25 cellular contexts compared by ENCODE assay signal in the genomic region with DNA sequence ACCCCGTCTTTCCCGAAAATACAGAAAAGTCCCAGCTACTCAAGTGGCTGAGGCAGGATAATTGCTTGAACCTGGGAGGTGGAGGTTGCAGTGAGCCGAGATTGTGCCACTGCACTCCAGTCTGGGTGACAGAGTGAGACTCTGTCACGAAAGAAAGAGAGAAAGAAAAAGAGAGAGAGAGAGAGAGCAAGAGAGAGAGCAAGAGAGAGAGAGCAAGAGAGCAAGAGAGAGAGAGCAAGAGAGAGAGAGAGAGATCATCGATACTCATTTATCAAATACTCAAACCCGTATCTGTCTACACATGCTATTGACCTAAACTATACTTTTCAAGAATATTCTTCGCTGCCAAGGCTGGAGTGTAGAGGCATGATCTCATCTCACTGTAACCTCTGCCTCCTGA. TPM values are rescaled to one million over a fixed set of nuclear protein-coding genes. Genes with fewer than 3 reads are reported as not detected.
DNase-seq lines count a peak whose midpoint lies in the region; ATAC-seq, FAIRE-seq and TF ChIP-seq lines count a peak whose summit lies in the region.
"Had no signal": no experiment of that assay in that cellular context is flagged by ENCODE, and none has a peak within 500 bp of the region (broad histone marks: within the 10 kb centered on the region; RNA-seq: fewer than 3 reads in every experiment).

No MANE protein-coding gene starts in this region.

- RAD21 ChIA-PET in GM12878 (lab: Charles Lee; ENCODE audit: unreplicated experiment), result no interaction called here

- no peak overlapping the region for H3K4me2 ChIP-seq in GM12878 (ENCODE audit: control insufficient read depth, insufficient read depth)
- no peak overlapping the region for H3K4me2 ChIP-seq in OCI-LY7 (ENCODE audit: low read length)
- H3K4me2 ChIP-seq: BLaER1 had no signal

- in situ Hi-C loops in GM12878 (cut with MboI), result no loop called here

- H3K9me3 ChIP-seq in GM12878 (replicated peaks; ENCODE audit: control insufficient read depth, insufficient read depth, low read length) (no peaks in the 10 kb centered on the region), OCI-LY7 (ENCODE audit: low read length) (no peaks in the 10 kb centered on the region)
- H3K9me3 ChIP-seq: BLaER1 had no signal

- ATAC-seq in GM12878 (no peak), HG02884 (IDR thresholded peaks at IDR 0.05; ENCODE audit: unreplicated experiment) (no peak)
- ATAC-seq: CD8-positive, alpha-beta T cell; HCT116 had no signal

- H3K4me3 Mint-ChIP-seq in T-helper 1 cell treated with Interleukin-12 subunit alpha and Interleukin-12 subunit beta and Interleukin-4 antibody, amounts not matched to agents 30 μg/mL and 1 μg/mL, for 36 hours, result no peak overlapping the region
- no peak overlapping the region for H3K4me3 Mint-ChIP-seq in neural crest cell
- H3K4me3 Mint-ChIP-seq: B cell; CD4-positive, CD25-positive, alpha-beta regulatory T cell; CD8-positive, alpha-beta T cell; H9; HFFc6 had no signal

- H2AFZ ChIP-seq in GM12878 (ENCODE audit: control insufficient read depth, low read depth, low read length) (no peak overlapping the region), OCI-LY7 (ENCODE audit: low read length) (no peak overlapping the region)
- H2AFZ ChIP-seq: GM23248 had no signal

- BruUV-seq in GM12878 (replicated peaks; lab: Mats Ljungman, UMichigan) (no TSS peak), OCI-LY7 (replicated peaks; lab: Mats Ljungman, UMichigan) (no TSS peak)

- TF ChIP-seq EP300 in GM12878 (IDR thresholded peaks at IDR 0.05; ENCODE audit: borderline replicate concordance in 1 of 2, control insufficient read depth in 1 of 2, low read depth in 2 of 2, low read length in 2 of 2), result no peak

- H3K4me1 Mint-ChIP-seq in T-helper 1 cell treated with Interleukin-12 subunit alpha and Interleukin-12 subunit beta and Interleukin-4 antibody, amounts not matched to agents 30 μg/mL and 1 μg/mL, for 36 hours (ENCODE audit: low read depth), result no peaks in the 10 kb centered on the region
- H3K4me1 Mint-ChIP-seq in neural crest cell, result peaks cover 17% of the 10 kb centered on the region

- no peak for TF ChIP-seq CTCF in GM12878 (IDR thresholded peaks at IDR 0.05 in 2 of 3, conservative IDR thresholded peaks at IDR 0.05 in 1 of 3; ENCODE audit: control insufficient read depth in 2 of 3, extremely low read depth in 1 of 3, insufficient read depth in 1 of 3, low read depth in 3 of 3, low read length in 3 of 3)
- TF ChIP-seq CTCF in neural crest cell (conservative IDR thresholded peaks at IDR 0.05), result no peak
- TF ChIP-seq CTCF in OCI-LY7 (conservative IDR thresholded peaks at IDR 0.05; ENCODE audit: low read length), result no peak

- H3K79me2 ChIP-seq in GM12878 (ENCODE audit: control insufficient read depth, insufficient read depth, low read length), result no peaks in the 10 kb centered on the region
- no peaks in the 10 kb centered on the region for H3K79me2 ChIP-seq in OCI-LY7 (ENCODE audit: insufficient read depth, low read depth, low read length)

- H3K9me3 Mint-ChIP-seq in T-helper 1 cell treated with Interleukin-12 subunit alpha and Interleukin-12 subunit beta and Interleukin-4 antibody, amounts not matched to agents 30 μg/mL and 1 μg/mL, for 36 hours, result no peaks in the 10 kb centered on the region
- no peaks in the 10 kb centered on the region for H3K9me3 Mint-ChIP-seq in neural crest cell
- H3K9me3 Mint-ChIP-seq: CD8-positive, alpha-beta T cell; H9; HFFc6 had no signal

- no peak for TF ChIP-seq RAD21 in GM12878 (IDR thresholded peaks at IDR 0.05; ENCODE audit: insufficient read depth, low read depth, low read length)

- SMC1A ChIA-PET in GM12878 (lab: Charles Lee; ENCODE audit: uncharacterized antibody, unreplicated experiment), result no interaction called here

- TF ChIP-seq POLR2A in GM12878 (IDR thresholded peaks at IDR 0.05; ENCODE audit: low read depth, low read length), result no peak

- peak overlapping the region; percentile 34 for H3K27ac Mint-ChIP-seq in T-helper 1 cell treated with Interleukin-12 subunit alpha and Interleukin-12 subunit beta and Interleukin-4 antibody, amounts not matched to agents 30 μg/mL and 1 μg/mL, for 36 hours
- H3K27ac Mint-ChIP-seq in neural crest cell (ENCODE audit: unreplicated experiment), result peak overlapping the region; percentile 68
- H3K27ac Mint-ChIP-seq: B cell; CD4-positive, CD25-positive, alpha-beta regulatory T cell; CD8-positive, alpha-beta T cell; HFFc6 had no signal

- H4K20me1 ChIP-seq in GM12878 (ENCODE audit: control insufficient read depth, insufficient read depth), result no peaks in the 10 kb centered on the region
- no peaks in the 10 kb centered on the region for H4K20me1 ChIP-seq in OCI-LY7 (ENCODE audit: insufficient read depth, low read length)
- H4K20me1 ChIP-seq: BLaER1 had no signal

- POLR2A ChIA-PET in GM12878 (lab: Charles Lee), result no interaction called here
- POLR2A ChIA-PET in OCI-LY7 (lab: Charles Lee), result no interaction called here

- H3K27me3 ChIP-seq in GM12878 (replicated peaks in 1 of 2; ENCODE audit: control insufficient read depth in 2 of 2, insufficient read depth in 2 of 2, low read length in 1 of 2), result peaks cover 0 to 1% of the 10 kb centered on the region in 2 experiments; a peak in 1 of 4 replicates
- H3K27me3 ChIP-seq: BLaER1 had no signal

- no peak for DNase-seq in T-helper 1 cell
- DNase-seq in GM12878 (ENCODE audit: low read depth, low spot score), result no peak
- DNase-seq in neural crest cell (ENCODE audit: low read depth, low spot score), result no peak
- no peak for DNase-seq in OCI-LY7 (ENCODE audit: low spot score)
- DNase-seq: CD4-positive, CD25-positive, alpha-beta regulatory T cell; CD8-positive, alpha-beta T cell; DMS 273 treated with DMSO at 0.1 percent for 48 hours; DMS79; EL; GDM1; GM23248; H9; HFFc6 had no signal

- FAIRE-seq in GM12878 (lab: Jason Lieb, UNC), result no peak
- FAIRE-seq: A204.1, D721Med, GM12891, GM18507 had no signal

- H3K27ac ChIP-seq in GM12878 (ENCODE audit: control insufficient read depth, insufficient read depth) (no peak overlapping the region), OCI-LY7 (ENCODE audit: low read depth, low read length, poor library complexity, severe bottlenecking) (no peak overlapping the region)
- H3K27ac ChIP-seq: 22Rv1, BLaER1, C4-2B, GM23248 had no signal

- intact Hi-C loops in GM12878 (cut with micrococcal nuclease; ENCODE audit: unreplicated experiment) (no loop called here), OCI-LY7 (cut with micrococcal nuclease; ENCODE audit: unreplicated experiment) (no loop called here)

- no peaks in the 10 kb centered on the region for H3K36me3 ChIP-seq in GM12878 (ENCODE audit: control insufficient read depth in 2 of 2, insufficient read depth in 2 of 2, low read length in 1 of 2)
- no peaks in the 10 kb centered on the region for H3K36me3 ChIP-seq in OCI-LY7 (ENCODE audit: insufficient read depth, low read length)
- H3K36me3 ChIP-seq: BLaER1 had no signal

- no peak overlapping the region for H3K4me3 ChIP-seq in GM12878
- no peak overlapping the region for H3K4me3 ChIP-seq in OCI-LY7 (ENCODE audit: low read depth, low read length, poor library complexity, severe bottlenecking)
- H3K4me3 ChIP-seq: BLaER1, GM23248 had no signal

- H3K27me3 Mint-ChIP-seq in T-helper 1 cell treated with Interleukin-12 subunit alpha and Interleukin-12 subunit beta and Interleukin-4 antibody, amounts not matched to agents 30 μg/mL and 1 μg/mL, for 36 hours (ENCODE audit: low read depth), result no peaks in the 10 kb centered on the region
- H3K27me3 Mint-ChIP-seq in neural crest cell (ENCODE audit: low read depth), result no peaks in the 10 kb centered on the region
- H3K27me3 Mint-ChIP-seq: B cell; CD4-positive, CD25-positive, alpha-beta regulatory T cell had no signal

- WGBS in GM12878 (ENCODE audit: insufficient coverage, insufficient replicate concordance, low lambda C conversion rate, missing lambda C conversion rate), result 20% methylated on average over 7 of the region's 7 CpGs

- no peaks in the 10 kb centered on the region for H3K36me3 Mint-ChIP-seq in T-helper 1 cell treated with Interleukin-12 subunit alpha and Interleukin-12 subunit beta and Interleukin-4 antibody, amounts not matched to agents 30 μg/mL and 1 μg/mL, for 36 hours (ENCODE audit: low read depth)
- no peaks in the 10 kb centered on the region for H3K36me3 Mint-ChIP-seq in neural crest cell (ENCODE audit: low read depth)
- H3K36me3 Mint-ChIP-seq: CD4-positive, CD25-positive, alpha-beta regulatory T cell; CD8-positive, alpha-beta T cell had no signal

- CTCF ChIA-PET in GM12878 (lab: Yijun Ruan, JAX), result no interaction called here
- CTCF ChIA-PET in OCI-LY7 (lab: Charles Lee; ENCODE audit: unreplicated experiment), result no interaction called here

- no peaks in the 10 kb centered on the region; the same call in 1 of the 2 replicates for H3K4me1 ChIP-seq in GM12878 (ENCODE audit: control insufficient read depth, insufficient read depth, low read length)
- H3K4me1 ChIP-seq in OCI-LY7 (ENCODE audit: insufficient read depth, low read length, poor library complexity, severe bottlenecking), result no peaks in the 10 kb centered on the region

- H3K9me2 ChIP-seq in OCI-LY7 (ENCODE audit: insufficient read depth, low read length), result no peaks in the 10 kb centered on the region

- H3K9ac ChIP-seq in GM12878 (ENCODE audit: control insufficient read depth, insufficient read depth, low read length), result no peak overlapping the region
- H3K9ac ChIP-seq: BLaER1, GM23248 had no signal

RNA-seq across cellular contexts. Expression of a gene that starts 28.2 kb away (rescaled TPM):
- 0.25 and 0.49 TPM in 2 replicates for total RNA-seq in GM12878 (2013; cell fraction: nucleolus; rRNA removed)
- total RNA-seq in GM12878 (2014; rRNA removed) (0.22 TPM in 1 of 2 replicates, not detected in the other), GM12878 (2014; rRNA removed; fragmentation: Illumina TruSeq; extraction: Trizol) (not detected in 2 replicates), GM12878 (2021) (0.08 and 0.23 TPM in 2 replicates), neural crest cell (90.7 and 91.1 TPM in 2 replicates), OCI-LY7 (2022) (not detected in 2 replicates)
- not detected for polyA plus RNA-seq in GM12878 (2011; ENCODE audit: low read depth)
- polyA plus RNA-seq in GM12878 (2011; rRNA removed) (0.97 and 1.1 TPM in 2 replicates), GM12878 (2014; fragmentation: Illumina TruSeq; extraction: Trizol) (not detected in 2 replicates), GM12878 (2014; fragmentation: Nextera tagmentation; extraction: Ambion mirVana) (not detected), GM12878 (2014; rRNA removed) (not detected in 2 replicates), GM12878 (2016; fragmentation: Nextera tagmentation; extraction: Ambion mirVana) (under 1 TPM in 1 of 2 experiments, not detected in 1; 0.08 TPM)
- 0.61 and 0.90 TPM in 2 replicates for polyA plus RNA-seq in GM12878 (2011; cell fraction: cytosol; rRNA removed)
- polyA plus RNA-seq in GM12878 (2011; cell fraction: nucleus; rRNA removed), result 3.1 and 3.3 TPM in 2 replicates
- 0.07 TPM in 1 of 2 replicates, not detected in the other for polyA plus RNA-seq in GM12878 (2012)
- 0.37 and 0.77 TPM in 2 replicates for polyA minus RNA-seq in GM12878 (2011; rRNA and poly(A)+ RNA removed)
- polyA minus RNA-seq in GM12878 (2011; cell fraction: cytosol; rRNA and poly(A)+ RNA removed), result 0.40 and 0.52 TPM in 2 replicates
- polyA minus RNA-seq in GM12878 (2011; cell fraction: nucleus; rRNA and poly(A)+ RNA removed), result 0.36 and 0.57 TPM in 2 replicates
- 0.06 and 0.18 TPM in 2 replicates for total RNA-seq in OCI-LY7 (2014; rRNA removed; shearing (Covaris generic))
- total RNA-seq: B cell; CD4-positive, CD25-positive, alpha-beta regulatory T cell; GM23248; H4 had no signal
- polyA plus RNA-seq: CD4-positive, CD25-positive, alpha-beta regulatory T cell; GM23248 had no signal

Comparison
In these comparisons a context has a peak if more than half of its experiments do, and no peak if none do; other contexts are left out.
1. RNA of a gene that starts 28.2 kb away (total RNA-seq): 90.7 to 91.1 TPM in neural crest cell; 0.06 to 0.18 TPM in OCI-LY7 and 0.08 to 0.49 TPM in GM12878; every median in the first group is over 10 times any median in the second.